18 cellular contexts compared by ENCODE assay signal in the genomic region with DNA sequence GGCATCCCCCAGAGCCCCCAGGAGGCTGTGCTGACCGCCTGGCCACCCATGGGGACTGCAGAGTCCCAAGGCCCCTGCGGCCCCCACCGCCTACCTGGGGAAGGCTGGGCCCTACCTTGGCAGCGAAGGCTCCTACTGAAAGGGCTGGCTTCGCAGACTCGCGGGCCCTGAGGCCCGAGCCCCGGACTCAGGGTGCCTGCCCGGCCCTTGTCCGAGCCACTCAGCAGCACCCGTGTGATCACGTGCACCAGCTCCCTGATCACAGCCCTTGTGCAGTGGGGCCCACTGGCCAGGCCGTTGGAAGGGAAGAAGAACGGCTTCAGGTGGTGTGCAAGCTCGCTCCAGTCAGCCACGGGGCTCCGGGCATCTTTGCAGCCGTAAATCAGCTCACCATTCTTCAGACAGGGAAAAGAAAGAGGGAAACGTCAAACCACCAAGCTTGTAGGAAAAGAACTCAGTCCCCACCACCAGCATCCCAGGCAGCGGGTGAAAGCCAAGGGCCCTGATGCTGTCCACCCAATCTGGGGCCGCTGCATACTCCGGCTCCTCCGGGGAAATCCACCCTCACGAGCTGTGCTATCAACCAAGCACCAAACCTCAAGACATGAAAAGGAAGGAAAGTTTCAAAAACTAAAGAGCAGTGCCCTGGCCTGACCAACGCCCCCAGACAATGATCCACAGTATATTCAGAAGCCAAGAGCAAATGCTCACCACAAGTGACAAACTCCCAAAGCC.
"Had no signal": no experiment of that assay in that cellular context is flagged by ENCODE, and none has a peak within 500 bp of the region (broad histone marks: within the 10 kb centered on the region; RNA-seq: fewer than 3 reads in every experiment).

No MANE protein-coding gene starts in this region.

- H3K27ac Mint-ChIP-seq: activated T-cell treated with anti-CD3 and anti-CD28 coated beads, Interleukin-2, amount 50 U/mL, for 72 hours; neural progenitor cell; stimulated activated naive CD8-positive, alpha-beta T cell treated with anti-CD3 and anti-CD28 coated beads, Interleukin-15, amount 100 ng/mL, for 72 hours had no signal

- H3K4me1 ChIP-seq: breast epithelium, gastrocnemius medialis, neural progenitor cell, pancreas had no signal

- H3K27ac ChIP-seq: ascending aorta, breast epithelium, gastrocnemius medialis, heart left ventricle, neural progenitor cell, pancreas, SK-N-MC, thoracic aorta had no signal

- ATAC-seq: activated T-cell treated with anti-CD3 and anti-CD28 coated beads, Interleukin-2, amount 50 U/mL, for 72 hours; effector memory CD8-positive, alpha-beta T cell; gastrocnemius medialis; heart left ventricle; left cardiac atrium; pancreas; stimulated activated naive CD8-positive, alpha-beta T cell treated with anti-CD3 and anti-CD28 coated beads, Interleukin-15, amount 100 ng/mL, for 72 hours had no signal

- H3K27me3 ChIP-seq: ascending aorta, breast epithelium, gastrocnemius medialis, heart left ventricle, neural progenitor cell, pancreas had no signal

- H3K4me3 Mint-ChIP-seq: activated T-cell treated with anti-CD3 and anti-CD28 coated beads, Interleukin-2, amount 50 U/mL, for 72 hours; effector memory CD8-positive, alpha-beta T cell; neural progenitor cell; stimulated activated naive CD8-positive, alpha-beta T cell treated with anti-CD3 and anti-CD28 coated beads, Interleukin-15, amount 100 ng/mL, for 72 hours had no signal

- H3K9me3 Mint-ChIP-seq: activated T-cell treated with anti-CD3 and anti-CD28 coated beads, Interleukin-2, amount 50 U/mL, for 72 hours; effector memory CD8-positive, alpha-beta T cell; neural progenitor cell; stimulated activated naive CD8-positive, alpha-beta T cell treated with anti-CD3 and anti-CD28 coated beads, Interleukin-15, amount 100 ng/mL, for 72 hours had no signal

- H3K4me2 ChIP-seq: neural progenitor cell had no signal

- DNase-seq: activated CD4-positive, alpha-beta T cell treated with anti-CD3 and anti-CD28 coated beads, Interleukin-2, amount 50 U/mL, for 1 hour; activated CD4-positive, CD25-positive, alpha-beta regulatory T cell; activated T-cell treated with anti-CD3 and anti-CD28 coated beads, Interleukin-2, amount 50 U/mL, for 72 hours; dermis blood vessel endothelial cell; effector memory CD8-positive, alpha-beta T cell; gastrocnemius medialis; heart left ventricle; left cardiac atrium; stimulated activated CD4-positive, alpha-beta T cell treated with anti-CD3 and anti-CD28 coated beads, Interleukin-4, amount 100 ng/mL, for 4 hours; stimulated activated naive CD8-positive, alpha-beta T cell treated with anti-CD3 and anti-CD28 coated beads, Interleukin-15, amount 100 ng/mL, for 72 hours had no signal

- H3K4me1 Mint-ChIP-seq: neural progenitor cell had no signal

- H3K27me3 Mint-ChIP-seq: effector memory CD8-positive, alpha-beta T cell; stimulated activated naive CD8-positive, alpha-beta T cell treated with anti-CD3 and anti-CD28 coated beads, Interleukin-15, amount 100 ng/mL, for 72 hours had no signal

- H3K36me3 ChIP-seq: breast epithelium had no signal

- H3K4me3 ChIP-seq: ascending aorta, breast epithelium, gastrocnemius medialis, heart left ventricle, lung, neural progenitor cell, pancreas, SK-N-MC, skin epidermis, thoracic aorta had no signal

- H3K9ac ChIP-seq: neural progenitor cell had no signal

- H3K9me3 ChIP-seq: ascending aorta, breast epithelium, gastrocnemius medialis, heart left ventricle, pancreas, thoracic aorta had no signal

- H2AFZ ChIP-seq: neural progenitor cell had no signal
